ENCODE assay signal across 8 cellular contexts in the genomic region with DNA sequence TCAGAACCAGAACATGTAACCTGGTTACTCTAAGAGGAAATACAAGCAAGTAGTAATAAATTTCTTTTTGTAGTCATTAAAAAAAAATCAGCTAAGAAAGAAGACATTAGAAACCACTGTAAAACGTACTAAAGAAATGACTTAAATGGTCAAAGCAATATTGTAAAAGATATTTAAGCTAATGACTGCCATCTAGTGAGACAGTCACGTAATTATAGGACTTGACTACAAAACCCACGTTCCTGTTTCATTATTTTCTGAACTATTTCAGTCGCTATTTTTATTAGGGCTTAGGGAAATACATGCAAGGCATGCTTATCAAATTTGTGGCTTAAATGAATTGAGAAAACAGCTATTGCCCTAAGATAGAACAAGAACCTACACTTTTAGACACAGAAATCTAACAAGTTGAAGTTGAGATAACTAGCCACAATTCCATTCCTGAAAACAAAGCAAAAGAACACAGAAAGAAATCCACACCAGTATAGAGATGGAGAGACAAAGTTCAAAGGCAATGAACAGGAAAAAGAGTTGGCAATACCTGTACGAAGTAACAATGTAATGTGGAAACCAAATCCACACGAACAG. TPM values are rescaled to one million over a fixed set of nuclear protein-coding genes. Genes with fewer than 3 reads are reported as not detected.
A peak's percentile ranks its signal among the peaks of the same experiment; 100 is the strongest.
DNase-seq lines count a peak whose midpoint lies in the region; ATAC-seq, FAIRE-seq and TF ChIP-seq lines count a peak whose summit lies in the region.

No MANE protein-coding gene starts in this region.

- H3K4me3 ChIP-seq in GM06990 (replicated peaks; ENCODE audit: low read depth, low read length) = no peak overlapping the region
- H3K4me3 ChIP-seq in KMS-11 (IDR thresholded peaks at IDR 0.05; ENCODE audit: insufficient read depth, low read depth, low read length) = no peak overlapping the region
- H3K4me3 ChIP-seq in SK-N-SH (ENCODE audit: low read depth in 2 of 2, low read length in 1 of 2) = no peak overlapping the region; a peak in 1 of 4 replicates
- no peak overlapping the region for H3K4me3 ChIP-seq in testis

- intact Hi-C loops in testis (cut with DNase I; ENCODE audit: low total_unique reads) = loop anchor here (5.0 kb wide), 1 partner anchor 124 kb away; no protein-coding TSS in a partner anchor
- intact Hi-C loops in activated CD4-positive, alpha-beta memory T cell treated with anti-CD3 and anti-CD28 coated beads for 36 hours (cut with micrococcal nuclease) = loop anchor here (1.0 to 5.0 kb wide), 4 partner anchors 123 to 561 kb away; a partner anchor contains a TSS

- DNase-seq in GM06990 (ENCODE audit: extremely low read depth, insufficient read length) = no peak
- DNase-seq in SK-N-SH = peak; percentile 50
- peak in 1 of 2 donors; percentile 39 for DNase-seq in frontal cortex (ENCODE audit: low spot score in 2 of 2)
- DNase-seq in testis = no peak
- DNase-seq in activated CD4-positive, alpha-beta memory T cell treated with anti-CD3 and anti-CD28 coated beads for 36 hours = no peak
- DNase-seq in activated T-cell treated with anti-CD3 and anti-CD28 coated beads, Interleukin-2, amount 50 U/mL, for 4 hours = no peak

- CTCF ChIA-PET in SK-N-SH (lab: Yijun Ruan, JAX) = interaction anchor here (0.7 to 9.4 kb wide), 40 partner anchors 9 to 564 kb away, joined by 3 to 275 read pairs (median 5); a partner anchor contains a TSS
- CTCF ChIA-PET in activated CD4-positive, alpha-beta memory T cell treated with anti-CD3 and anti-CD28 coated beads for 36 hours (lab: Charles Lee) = interaction anchor here (0.6 to 2.7 kb wide), 10 partner anchors 9 to 698 kb away, joined by 3 to 13 read pairs (median 4); no protein-coding TSS in a partner anchor

- H3K9ac ChIP-seq in KMS-11 (no peak overlapping the region), SK-N-SH (no peak overlapping the region)

- H3K4me2 ChIP-seq in KMS-11 (no peak overlapping the region), SK-N-SH (no peak overlapping the region)

- H3K27me3 Mint-ChIP-seq in activated CD4-positive, alpha-beta memory T cell treated with anti-CD3 and anti-CD28 coated beads for 36 hours = no peaks in the 10 kb centered on the region
- no peaks in the 10 kb centered on the region for H3K27me3 Mint-ChIP-seq in activated T-cell treated with anti-CD3 and anti-CD28 coated beads, Interleukin-2, amount 50 U/mL, for 4 hours (ENCODE audit: low read depth)

- WGBS in SK-N-SH (ENCODE audit: low lambda C conversion rate) = 32% methylated on average over 6 of the region's 6 CpGs
- 36 to 39% methylated on average over 6 of the region's 6 CpGs for WGBS in testis, 2 donors

- peak; percentile 95 for FAIRE-seq in frontal cortex (lab: Jason Lieb, UNC)

- peak; percentile 84 for TF ChIP-seq RAD21 in SK-N-SH (IDR thresholded peaks at IDR 0.05; ENCODE audit: low read length)

- no peak overlapping the region for H3K4me3 Mint-ChIP-seq in activated CD4-positive, alpha-beta memory T cell treated with anti-CD3 and anti-CD28 coated beads for 36 hours
- H3K4me3 Mint-ChIP-seq in activated T-cell treated with anti-CD3 and anti-CD28 coated beads, Interleukin-2, amount 50 U/mL, for 4 hours = no peak overlapping the region

- no peaks in the 10 kb centered on the region for H3K9me3 ChIP-seq in SK-N-SH
- no peaks in the 10 kb centered on the region for H3K9me3 ChIP-seq in testis

- H2AFZ ChIP-seq in KMS-11 (ENCODE audit: low read depth) = no peak overlapping the region
- H2AFZ ChIP-seq in SK-N-SH (ENCODE audit: low read depth) = peak overlapping the region; percentile 44; the same call in 1 of the 2 replicates

- ATAC-seq in activated T-cell treated with anti-CD3 and anti-CD28 coated beads, Interleukin-2, amount 50 U/mL, for 4 hours = no peak

- H4K20me1 ChIP-seq in KMS-11 (ENCODE audit: insufficient read depth) (no peaks in the 10 kb centered on the region), SK-N-SH (ENCODE audit: insufficient read depth) (no peaks in the 10 kb centered on the region)

- H3K27ac Mint-ChIP-seq in activated CD4-positive, alpha-beta memory T cell treated with anti-CD3 and anti-CD28 coated beads for 36 hours = no peak overlapping the region

- H3K79me2 ChIP-seq in KMS-11 (ENCODE audit: insufficient read depth, low read depth) (no peaks in the 10 kb centered on the region), SK-N-SH (ENCODE audit: insufficient read depth) (peaks cover 5% of the 10 kb centered on the region; the same call in 1 of the 2 replicates)

- POLR2A ChIA-PET in SK-N-SH (lab: Yijun Ruan, JAX) = interaction anchor here (0.6 to 0.9 kb wide), 2 partner anchors 25 to 123 kb away, joined by 3 to 5 read pairs; no protein-coding TSS in a partner anchor
- POLR2A ChIA-PET in activated CD4-positive, alpha-beta memory T cell treated with anti-CD3 and anti-CD28 coated beads for 36 hours (lab: Charles Lee) = interaction anchor here (1.2 kb wide), 1 partner anchor 8 kb away, joined by 4 read pairs; no protein-coding TSS in a partner anchor

- H3K4me1 Mint-ChIP-seq in activated CD4-positive, alpha-beta memory T cell treated with anti-CD3 and anti-CD28 coated beads for 36 hours (ENCODE audit: low read depth) = no peaks in the 10 kb centered on the region
- no peaks in the 10 kb centered on the region for H3K4me1 Mint-ChIP-seq in activated T-cell treated with anti-CD3 and anti-CD28 coated beads, Interleukin-2, amount 50 U/mL, for 4 hours (ENCODE audit: low read depth)

- H3K27me3 ChIP-seq in GM06990 (replicated peaks; ENCODE audit: control insufficient read depth, insufficient read depth, low read length) (no peaks in the 10 kb centered on the region), KMS-11 (ENCODE audit: insufficient read depth, low read depth) (no peaks in the 10 kb centered on the region), SK-N-SH (ENCODE audit: insufficient read depth) (no peaks in the 10 kb centered on the region), testis (no peaks in the 10 kb centered on the region)

- no peak for TF ChIP-seq POLR2A in testis (IDR thresholded peaks at IDR 0.05)

- H3F3A ChIP-seq in SK-N-SH (replicated peaks; ENCODE audit: insufficient read depth) = peaks cover 20% of the 10 kb centered on the region

- H3K27ac ChIP-seq in 22Rv1 (peak overlapping the region; percentile 6), KMS-11 (no peak overlapping the region), SK-N-SH (ENCODE audit: low read depth in 2 of 2, low read length in 1 of 2) (no peak overlapping the region), testis (no peak overlapping the region)

- TF ChIP-seq CTCF in 22Rv1 (IDR thresholded peaks at IDR 0.05) = peak; percentile 74
- peak; percentile 36 for TF ChIP-seq CTCF in GM06990 (IDR thresholded peaks at IDR 0.05; ENCODE audit: insufficient read depth, low read length, poor library complexity, severe bottlenecking)
- TF ChIP-seq CTCF in KMS-11 (conservative IDR thresholded peaks at IDR 0.05; ENCODE audit: low read depth, low read length) = peak; percentile 30; the same call in 1 of the 2 replicates
- TF ChIP-seq CTCF in SK-N-SH (IDR thresholded peaks at IDR 0.05) = peak; percentile 75
- TF ChIP-seq CTCF in testis (IDR thresholded peaks at IDR 0.05) = peak in 2 of 3 experiments; percentile 22 to 55

- H3K9me2 ChIP-seq in SK-N-SH = no peaks in the 10 kb centered on the region

- TF ChIP-seq EP300 in SK-N-SH (IDR thresholded peaks at IDR 0.05; ENCODE audit: borderline replicate concordance in 1 of 2, low read depth in 1 of 2, low read length in 1 of 2) = no peak

- H3K9me3 Mint-ChIP-seq in activated CD4-positive, alpha-beta memory T cell treated with anti-CD3 and anti-CD28 coated beads for 36 hours = no peaks in the 10 kb centered on the region
- no peaks in the 10 kb centered on the region for H3K9me3 Mint-ChIP-seq in activated T-cell treated with anti-CD3 and anti-CD28 coated beads, Interleukin-2, amount 50 U/mL, for 4 hours

- H3K36me3 Mint-ChIP-seq in activated CD4-positive, alpha-beta memory T cell treated with anti-CD3 and anti-CD28 coated beads for 36 hours = peaks cover 36% of the 10 kb centered on the region
- H3K36me3 Mint-ChIP-seq in activated T-cell treated with anti-CD3 and anti-CD28 coated beads, Interleukin-2, amount 50 U/mL, for 4 hours (ENCODE audit: insufficient read depth) = peaks cover 23% of the 10 kb centered on the region

- H3K4me1 ChIP-seq in KMS-11 (ENCODE audit: low read depth, poor library complexity, severe bottlenecking) = no peaks in the 10 kb centered on the region
- peaks cover 0 to 7% of the 10 kb centered on the region in 2 experiments; a peak in 1 of 4 replicates for H3K4me1 ChIP-seq in SK-N-SH (ENCODE audit: control insufficient read depth in 1 of 2, insufficient read depth in 2 of 2, low read depth in 1 of 2, low read length in 1 of 2)
- no peaks in the 10 kb centered on the region for H3K4me1 ChIP-seq in testis

- H3K36me3 ChIP-seq in GM06990 (ENCODE audit: control insufficient read depth, insufficient read depth, low read length) (peaks cover 4% of the 10 kb centered on the region; the same call in 1 of the 2 replicates), KMS-11 (ENCODE audit: insufficient read depth) (no peaks in the 10 kb centered on the region), SK-N-SH (replicated peaks in 1 of 2; ENCODE audit: control insufficient read depth in 1 of 2, insufficient read depth in 2 of 2, low read length in 1 of 2) (peaks cover 41 to 69% of the 10 kb centered on the region in 2 experiments), testis (ENCODE audit: low read depth, missing control alignments) (no peaks in the 10 kb centered on the region)

TF ChIP-seq in SK-N-SH, 30 proteins besides CTCF, POLR2A, EP300 and RAD21:
- peak; percentile 58 for TF ChIP-seq SMC3 (IDR thresholded peaks at IDR 0.05; ENCODE audit: low read depth, low read length)
- TF ChIP-seq EZH2phosphoT487 (IDR thresholded peaks at IDR 0.05; ENCODE audit: borderline replicate concordance, low read depth) = no peak
- 0 out of 2 replicates have a peak, but pooled peaks have one; percentile 26 for TF ChIP-seq MXI1 (IDR thresholded peaks at IDR 0.05; ENCODE audit: low read depth, low read length)

RNA-seq across cellular contexts. Expression of a gene that starts 17.9 kb away (rescaled TPM):
- polyA plus RNA-seq in SK-N-SH (2012; rRNA removed) (24.2 and 30.4 TPM in 2 replicates), testis (ENCODE audit: insufficient read depth, low read depth, low replicate concordance) (27.1 TPM)
- 35.4 and 46.3 TPM in 2 replicates for polyA plus RNA-seq in SK-N-SH (2012; cell fraction: cytosol; rRNA removed)
- polyA plus RNA-seq in SK-N-SH (2012; cell fraction: nucleus; rRNA removed) = 10.6 and 17.8 TPM in 2 replicates
- total RNA-seq in frontal cortex (21.2 TPM), testis (10 to 100 TPM; 16.8 to 18.0 TPM)
- total RNA-seq in activated CD4-positive, alpha-beta memory T cell treated with anti-CD3 and anti-CD28 coated beads for 36 hours = 10 to 100 TPM; 25.9 to 27.6 TPM
- 10 to 100 TPM; 46.1 to 50.8 (median 49.3) TPM for total RNA-seq in activated T-cell treated with anti-CD3 and anti-CD28 coated beads, Interleukin-2, amount 50 U/mL, for 4 hours

RNA-seq across cellular contexts. Expression of a gene that starts 19.3 kb away (rescaled TPM):
- 29.0 TPM in 2 replicates for polyA plus RNA-seq in SK-N-SH (2012; rRNA removed)
- 26.0 and 35.4 TPM in 2 replicates for polyA plus RNA-seq in SK-N-SH (2012; cell fraction: cytosol; rRNA removed)
- polyA plus RNA-seq in SK-N-SH (2012; cell fraction: nucleus; rRNA removed) = 30.5 and 49.8 TPM in 2 replicates
- total RNA-seq in frontal cortex = 31.8 TPM
- 10 to 100 TPM; 45.7 to 48.1 TPM for total RNA-seq in testis
- 58.3 TPM for polyA plus RNA-seq in testis (ENCODE audit: insufficient read depth, low read depth, low replicate concordance)
- 100 to 1,000 TPM; 141 to 148 TPM for total RNA-seq in activated CD4-positive, alpha-beta memory T cell treated with anti-CD3 and anti-CD28 coated beads for 36 hours
- total RNA-seq in activated T-cell treated with anti-CD3 and anti-CD28 coated beads, Interleukin-2, amount 50 U/mL, for 4 hours = 100 to 1,000 TPM; 123 to 153 (median 134) TPM
